Comparison of ENCODE assay signal across 1 cellular context in genomic region chr1:16720403-16721223, GRCh38.
TF ChIP-seq lines count a peak whose summit lies in the region.

No MANE protein-coding gene starts in this region.

TF ChIP-seq in HepG2, 621 proteins besides CTCF, POLR2A, EP300 and RAD21:
- no peak for TF ChIP-seq KMT2B (CRISPR knock-in tag; IDR thresholded peaks at IDR 0.05)
- TF ChIP-seq, protein P1, sequence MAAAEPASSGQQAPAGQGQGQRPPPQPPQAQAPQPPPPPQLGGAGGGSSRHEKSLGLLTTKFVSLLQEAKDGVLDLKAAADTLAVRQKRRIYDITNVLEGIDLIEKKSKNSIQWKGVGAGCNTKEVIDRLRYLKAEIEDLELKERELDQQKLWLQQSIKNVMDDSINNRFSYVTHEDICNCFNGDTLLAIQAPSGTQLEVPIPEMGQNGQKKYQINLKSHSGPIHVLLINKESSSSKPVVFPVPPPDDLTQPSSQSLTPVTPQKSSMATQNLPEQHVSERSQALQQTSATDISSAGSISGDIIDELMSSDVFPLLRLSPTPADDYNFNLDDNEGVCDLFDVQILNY (CRISPR knock-in tag; conservative IDR thresholded peaks at IDR 0.05), result no peak
- no peak for TF ChIP-seq CCDC6 (CRISPR knock-in tag; IDR thresholded peaks at IDR 0.05)
